ENCODE assay signal across 25 cellular contexts in the genomic region with DNA sequence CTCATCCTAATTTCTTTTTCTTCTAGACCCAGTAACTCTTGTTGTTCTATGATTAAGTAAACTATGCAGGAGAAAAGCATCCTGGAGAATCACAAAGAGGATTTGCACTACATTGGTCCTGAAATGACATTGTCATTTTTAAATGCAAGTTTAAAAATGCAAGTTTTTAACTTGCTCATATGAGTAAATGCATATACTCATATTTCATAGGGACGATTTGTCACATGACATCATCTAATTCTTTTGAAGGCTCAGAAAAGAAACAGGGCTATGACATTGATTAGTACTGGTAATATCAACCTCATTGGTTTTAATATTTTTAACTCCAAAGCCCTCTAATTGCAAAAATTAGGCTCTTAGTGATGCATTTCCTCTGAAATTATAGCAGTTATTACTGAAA.
"Had no signal": no experiment of that assay in that cellular context is flagged by ENCODE, and none has a peak within 500 bp of the region (broad histone marks: within the 10 kb centered on the region; RNA-seq: fewer than 3 reads in every experiment).

No MANE protein-coding gene starts in this region.

- H3K79me2 ChIP-seq: parathyroid adenoma had no signal

- H3K36me3 ChIP-seq: left lung, lower lobe of right lung, neural progenitor cell, neutrophil, right atrium auricular region, stomach, tibial nerve, uterus had no signal

- H3K27me3 ChIP-seq: left lung, neural progenitor cell, right atrium auricular region, stomach, tibial nerve, uterus had no signal

- H3K9ac ChIP-seq: neural progenitor cell, parathyroid adenoma had no signal

- H3K4me2 ChIP-seq: neural progenitor cell had no signal

- H3K4me3 ChIP-seq: left lung, lower lobe of right lung, neural progenitor cell, right atrium auricular region, skin epidermis, stomach, tibial nerve, uterus had no signal

- H3K27ac ChIP-seq: left lung, lower lobe of right lung, neural progenitor cell, neutrophil, parathyroid adenoma, right atrium auricular region, skin epidermis, stomach, tibial nerve, uterus had no signal

- DNase-seq: kidney; left colon; left lung; lower lobe of right lung; mammary epithelial cell; mesenchymal stem cell; naive B cell; natural killer cell; nephron progenitor cell; occipital lobe; stimulated activated CD4-positive, alpha-beta T cell treated with anti-CD3 and anti-CD28 coated beads, Interleukin-12 subunit alpha, Interleukin-12 subunit beta, amount 100 ng/mL, for 4 hours; stimulated activated CD4-positive, alpha-beta T cell treated with anti-CD3 and anti-CD28 coated beads, Interleukin-15, amount 100 ng/mL, for 24 hours; stimulated activated CD4-positive, alpha-beta T cell treated with anti-CD3 and anti-CD28 coated beads, Interleukin-2, amount 100 ng/mL, for 24 hours; stimulated activated CD4-positive, alpha-beta T cell treated with anti-CD3 and anti-CD28 coated beads, Interleukin-4, amount 100 ng/mL, for 1 hour; stimulated activated naive B cell treated with anti-CD40 and anti-IgM and Interleukin-4, amounts not matched to agents 10 μg/mL and 1 μg/mL and 100 μg/mL, for 72 hours; stimulated activated naive CD8-positive, alpha-beta T cell treated with anti-CD3 and anti-CD28 coated beads, Interleukin-15, Interleukin-2, amounts not matched to agents 100 U/mL and 50 U/mL, for 24 hours; stomach; uterus had no signal

- ATAC-seq: left colon; left lung; lower lobe of right lung; natural killer cell; sciatic nerve; stimulated activated naive B cell treated with anti-CD40 and anti-IgM and Interleukin-4, amounts not matched to agents 10 μg/mL and 1 μg/mL and 100 μg/mL, for 72 hours; stimulated activated naive CD8-positive, alpha-beta T cell treated with anti-CD3 and anti-CD28 coated beads, Interleukin-15, Interleukin-2, amounts not matched to agents 100 U/mL and 50 U/mL, for 24 hours had no signal

- H3K4me1 ChIP-seq: left lung, lower lobe of right lung, parathyroid adenoma, right atrium auricular region, stomach, tibial nerve, uterus had no signal

- H3K9me3 ChIP-seq: left lung, lower lobe of right lung, neutrophil, right atrium auricular region, stomach, tibial nerve, uterus had no signal

- H2AFZ ChIP-seq: neural progenitor cell, parathyroid adenoma had no signal
